In the genomic region with DNA sequence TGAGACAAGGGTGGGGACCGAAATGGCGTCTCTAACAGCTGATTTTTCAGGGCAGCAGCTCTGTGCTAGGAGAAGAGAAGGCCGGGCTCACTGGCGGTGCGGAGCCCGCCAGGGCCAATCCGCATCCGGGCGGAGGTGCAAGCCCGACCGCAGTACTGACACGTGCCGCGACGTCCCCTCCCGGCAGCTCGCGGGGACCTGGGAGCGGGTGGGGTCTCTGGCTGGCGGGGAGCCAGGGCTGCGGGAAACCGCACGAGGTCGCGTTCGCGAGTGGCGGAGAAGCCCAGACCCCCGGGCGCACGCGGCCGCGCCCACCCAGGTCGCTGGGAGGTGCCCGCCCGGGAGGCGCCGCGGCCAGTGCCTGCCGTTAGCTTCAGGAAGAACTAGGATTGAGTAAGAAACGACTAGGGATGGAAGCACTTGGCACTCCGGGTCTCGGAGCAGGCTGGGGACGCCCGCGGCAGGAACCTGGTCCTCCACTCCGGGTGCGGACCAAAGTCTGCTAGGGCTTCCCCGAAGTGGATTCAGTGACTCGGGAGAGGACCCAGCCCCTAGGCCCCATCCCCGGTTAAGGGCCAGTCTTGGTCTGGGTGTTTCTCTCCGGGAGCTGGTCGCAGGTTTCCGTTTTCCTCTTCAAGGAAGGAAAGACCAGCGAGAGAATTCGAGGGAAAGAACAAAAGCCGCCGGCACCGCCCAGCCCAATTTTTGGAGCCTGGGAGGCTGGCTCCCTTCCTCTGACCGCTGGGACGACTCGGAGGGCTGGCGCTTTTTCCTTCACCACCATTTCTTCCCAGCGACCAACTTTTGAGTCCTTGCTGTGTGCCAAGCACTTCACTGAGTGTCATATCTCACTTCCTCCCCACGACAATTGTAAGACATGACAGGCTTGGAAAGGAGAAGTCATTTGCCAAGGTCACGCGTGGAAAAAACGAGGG, we compare ENCODE assay signal across 8 cellular contexts. TPM values are rescaled to one million over a fixed set of nuclear protein-coding genes. Genes with fewer than 3 reads are reported as not detected.
DNase-seq lines count a peak whose midpoint lies in the region; ATAC-seq and TF ChIP-seq lines count a peak whose summit lies in the region.

No MANE protein-coding gene starts in this region.

- POLR2A ChIA-PET in PC-3 (lab: Charles Lee; ENCODE audit: unreplicated experiment): no interaction called here

- no peaks in the 10 kb centered on the region for H3K9me2 ChIP-seq in PC-3 (replicated peaks; ENCODE audit: low read length)

- intact Hi-C loops in PC-3 (cut with micrococcal nuclease): loop anchor here (2.0 kb wide), 1 partner anchor 74 kb away; no protein-coding TSS in a partner anchor

- TF ChIP-seq CTCF in PC-3 (conservative IDR thresholded peaks at IDR 0.05; ENCODE audit: low read depth, low read length): no peak
- TF ChIP-seq CTCF in cardiac muscle cell (IDR thresholded peaks at IDR 0.05; ENCODE audit: low read depth, low read length): no peak
- TF ChIP-seq CTCF in omental fat pad (IDR thresholded peaks at IDR 0.05): no peak

- peaks cover 0 to 5% of the 10 kb centered on the region in 2 donors for H3K36me3 Mint-ChIP-seq in activated naive CD4-positive, alpha-beta T cell treated with anti-CD3 and anti-CD28 coated beads, Interleukin-2, amount 50 U/mL, for 72 hours

- H3K36me3 ChIP-seq in PC-3 (ENCODE audit: low read depth, low read length): no peaks in the 10 kb centered on the region
- no peaks in the 10 kb centered on the region for H3K36me3 ChIP-seq in cardiac muscle cell

- no TSS peak for BruUV-seq in PC-3 (replicated peaks; lab: Mats Ljungman, UMichigan)

- H3K27ac Mint-ChIP-seq in activated naive CD4-positive, alpha-beta T cell treated with anti-CD3 and anti-CD28 coated beads, Interleukin-2, amount 50 U/mL, for 72 hours: peak overlapping the region in 1 of 2 donors; percentile 68

- H3K4me3 ChIP-seq in PC-3 (ENCODE audit: low read length): peak overlapping the region; percentile 68
- H3K4me3 ChIP-seq in cardiac muscle cell: peak overlapping the region; percentile 36

- peaks cover 12% of the 10 kb centered on the region; the same call in 1 of the 2 replicates for H3K4me1 ChIP-seq in PC-3 (ENCODE audit: insufficient read depth, low read length)
- peaks cover 20% of the 10 kb centered on the region for H3K4me1 ChIP-seq in cardiac muscle cell (ENCODE audit: low read depth)

- CTCF ChIA-PET in PC-3 (lab: Charles Lee): interaction anchor here (0.5 to 0.6 kb wide), 2 partner anchors 75 to 247 kb away, joined by 3 to 4 read pairs; partner anchors contain the start of gene ZNF593

- H3K9me3 Mint-ChIP-seq in activated naive CD4-positive, alpha-beta T cell treated with anti-CD3 and anti-CD28 coated beads, Interleukin-2, amount 50 U/mL, for 72 hours: no peaks in the 10 kb centered on the region

- H3K9me3 ChIP-seq in PC-3 (ENCODE audit: low read length) (no peaks in the 10 kb centered on the region), cardiac muscle cell (ENCODE audit: low read depth) (no peaks in the 10 kb centered on the region)

- ATAC-seq in PC-3 (peak; percentile 62), omental fat pad (ENCODE audit: low FRiP score) (peak; percentile 56), GM19035 (IDR thresholded peaks at IDR 0.05; ENCODE audit: unreplicated experiment) (no peak), GM21447 (IDR thresholded peaks at IDR 0.05; ENCODE audit: unreplicated experiment) (no peak)
- ATAC-seq in activated naive CD4-positive, alpha-beta T cell treated with anti-CD3 and anti-CD28 coated beads, Interleukin-2, amount 50 U/mL, for 72 hours: peak; percentile 83 to 91

- DNase-seq in DMS 273 (lab: John Stamatoyannopoulos, UW; ENCODE audit: unreplicated experiment) (peak; percentile 60), DMS 273 treated with DMSO at 0.1 percent for 48 hours (lab: John Stamatoyannopoulos, UW) (no peak), PC-3 (peak; percentile 39), cardiac muscle cell (ENCODE audit: low read depth in 1 of 2, low spot score in 1 of 2) (peak; percentile 27 to 29), omental fat pad (ENCODE audit: low spot score) (no peak)
- DNase-seq in activated naive CD4-positive, alpha-beta T cell treated with anti-CD3 and anti-CD28 coated beads, Interleukin-2, amount 50 U/mL, for 72 hours (ENCODE audit: low spot score in 2 of 2): peak; percentile 52 to 61

- peak overlapping the region; percentile 94 for H3K4me2 ChIP-seq in PC-3 (ENCODE audit: low read length)

- H3K79me2 ChIP-seq in PC-3 (ENCODE audit: low read length): no peaks in the 10 kb centered on the region

- H3K27ac ChIP-seq in PC-3 (ENCODE audit: low read length): no peak overlapping the region
- peak overlapping the region; percentile 32 for H3K27ac ChIP-seq in cardiac muscle cell

- H4K20me1 ChIP-seq in PC-3 (ENCODE audit: low read length): no peaks in the 10 kb centered on the region

- H3K9ac ChIP-seq in PC-3 (ENCODE audit: low read length): 0 out of 2 replicates have a peak overlapping the region, but pooled peaks have one; percentile 20

- H2AFZ ChIP-seq in PC-3 (ENCODE audit: low read length): peak overlapping the region; percentile 97

- H3F3A ChIP-seq in PC-3 (ENCODE audit: low read length, unreplicated experiment): no peaks in the 10 kb centered on the region

- H3K27me3 ChIP-seq in PC-3 (ENCODE audit: low read length): no peaks in the 10 kb centered on the region
- H3K27me3 ChIP-seq in cardiac muscle cell: no peaks in the 10 kb centered on the region

RNA-seq across cellular contexts. Expression of gene STMN1, which starts 16.7 kb away (rescaled TPM):
- total RNA-seq in PC-3 (2014; rRNA removed): 177 and 206 TPM in 2 replicates
- total RNA-seq in activated naive CD4-positive, alpha-beta T cell treated with anti-CD3 and anti-CD28 coated beads, Interleukin-2, amount 50 U/mL, for 72 hours: 100 to 1,000 TPM; 495 to 786 TPM
- total RNA-seq in cardiac muscle cell: 225 and 572 TPM in 2 replicates
- 943 and 1,052 TPM in 2 replicates for polyA plus RNA-seq in cardiac muscle cell
- 10 to 100 TPM; 19.5 to 41.0 (median 29.7) TPM for total RNA-seq in omental fat pad

RNA-seq across cellular contexts. Expression of gene PAQR7, which starts 47.4 kb away (rescaled TPM):
- total RNA-seq in PC-3 (2014; rRNA removed) (6.4 and 7.2 TPM in 2 replicates), cardiac muscle cell (10.7 and 12.5 TPM in 2 replicates), omental fat pad (1 to 10 TPM; 4.3 to 7.2 (median 6.5) TPM)
- total RNA-seq in activated naive CD4-positive, alpha-beta T cell treated with anti-CD3 and anti-CD28 coated beads, Interleukin-2, amount 50 U/mL, for 72 hours: 1 to 10 TPM; 4.7 to 9.8 TPM
- 2.1 and 3.1 TPM in 2 replicates for polyA plus RNA-seq in cardiac muscle cell

Comparison
In these comparisons a context has a peak if more than half of its experiments do, and no peak if none do; other contexts are left out.
1. DNase-seq: peak in DMS 273 (single experiment), PC-3 (single experiment), activated naive CD4-positive, alpha-beta T cell treated with anti-CD3 and anti-CD28 coated beads, Interleukin-2, amount 50 U/mL, for 72 hours (2 of 2) and cardiac muscle cell (2 of 2); none in DMS 273 treated with DMSO at 0.1 percent for 48 hours (single experiment) and omental fat pad (single experiment).
2. ATAC-seq: peak in PC-3 (single experiment), activated naive CD4-positive, alpha-beta T cell treated with anti-CD3 and anti-CD28 coated beads, Interleukin-2, amount 50 U/mL, for 72 hours (2 of 2) and omental fat pad (single experiment); none in GM19035 (single experiment) and GM21447 (single experiment).